In genomic region chr5:75324791-75325190, GRCh38 we compare ENCODE assay signal across 22 cellular contexts. TPM values are rescaled to one million over a fixed set of nuclear protein-coding genes. Genes with fewer than 3 reads are reported as not detected.
DNase-seq lines count a peak whose midpoint lies in the region; ATAC-seq and TF ChIP-seq lines count a peak whose summit lies in the region.
"Had no signal": no experiment of that assay in that cellular context is flagged by ENCODE, and none has a peak within 500 bp of the region (broad histone marks: within the 10 kb centered on the region; RNA-seq: fewer than 3 reads in every experiment).

No MANE protein-coding gene starts in this region.

- no peaks in the 10 kb centered on the region for H3K27me3 ChIP-seq in neutrophil
- H3K27me3 ChIP-seq in left ventricle myocardium inferior (ENCODE audit: low read depth), result peaks cover 6% of the 10 kb centered on the region
- H3K27me3 ChIP-seq: adrenal gland, transverse colon had no signal

- peak; percentile 75 for DNase-seq in activated CD4-positive, alpha-beta T cell treated with anti-CD3 and anti-CD28 coated beads for 36 hours
- DNase-seq in activated CD4-positive, alpha-beta T cell treated with anti-CD3 and anti-CD28 coated beads, Interleukin-2, amount 10 ng/mL, durations not matched to agents 7 days and 5 days, result no peak
- peak; percentile 43 to 45 for DNase-seq in stimulated activated CD4-positive, alpha-beta T cell treated with anti-CD3 and anti-CD28 coated beads, Interleukin-15, amount 100 ng/mL, for 48 hours (ENCODE audit: low read depth in 2 of 2)
- no peak for DNase-seq in stimulated activated CD4-positive, alpha-beta T cell treated with anti-CD3 and anti-CD28 coated beads, Interleukin-12 subunit alpha, Interleukin-12 subunit beta, amount 100 ng/mL, for 4 hours
- DNase-seq in SHP77 (lab: John Stamatoyannopoulos, UW), result no peak
- DNase-seq in NCI-H2029 treated with DMSO at 0.1 percent for 48 hours (lab: John Stamatoyannopoulos, UW), result no peak
- no peak for DNase-seq in left ventricle myocardium inferior
- DNase-seq: activated CD8-positive, alpha-beta memory T cell treated with anti-CD3 and anti-CD28 coated beads for 24 hours; activated effector memory CD4-positive, alpha-beta T cell treated with Interleukin-2 at 50 U/mL for 16 hours; adrenal gland; GDM1; glutamatergic neuron; HFFc6; NCI-H345; NCI-H82; SK-N-SH; transverse colon had no signal

- ATAC-seq in activated CD4-positive, alpha-beta T cell treated with anti-CD3 and anti-CD28 coated beads for 36 hours, result peak; percentile 84

- H3K27me3 Mint-ChIP-seq in activated CD4-positive, alpha-beta T cell treated with anti-CD3 and anti-CD28 coated beads for 36 hours, result no peaks in the 10 kb centered on the region
- H3K27me3 Mint-ChIP-seq in activated CD4-positive, alpha-beta T cell treated with anti-CD3 and anti-CD28 coated beads, Interleukin-2, amount 10 ng/mL, durations not matched to agents 7 days and 5 days, result no peaks in the 10 kb centered on the region
- H3K27me3 Mint-ChIP-seq: brain had no signal

- TF ChIP-seq CTCF in neutrophil (IDR thresholded peaks at IDR 0.05), result no peak
- no peak for TF ChIP-seq CTCF in left ventricle myocardium inferior (IDR thresholded peaks at IDR 0.05; ENCODE audit: borderline replicate concordance)

- peak overlapping the region; percentile 90 for H3K27ac Mint-ChIP-seq in activated CD4-positive, alpha-beta T cell treated with anti-CD3 and anti-CD28 coated beads for 36 hours
- H3K27ac Mint-ChIP-seq in activated CD4-positive, alpha-beta T cell treated with anti-CD3 and anti-CD28 coated beads, Interleukin-2, amount 10 ng/mL, durations not matched to agents 7 days and 5 days, result no peak overlapping the region
- H3K27ac Mint-ChIP-seq: brain, HFFc6, progenitor cell of endocrine pancreas had no signal

- intact Hi-C loops in activated CD4-positive, alpha-beta T cell treated with anti-CD3 and anti-CD28 coated beads for 36 hours (cut with DNase I, micrococcal nuclease), result loop anchor here in 1 of 2 experiments (1.0 to 10.0 kb wide), 5 partner anchors 12 to 750 kb away; partner anchors contain the start of gene ANKRD31
- intact Hi-C loops in left ventricle myocardium inferior (cut with micrococcal nuclease), result no loop called here

- CTCF ChIA-PET in activated CD4-positive, alpha-beta T cell treated with anti-CD3 and anti-CD28 coated beads for 36 hours (lab: Charles Lee), result interaction anchor here (0.6 kb wide), 1 partner anchor 26 kb away, joined by 3 read pairs; no protein-coding TSS in a partner anchor
- CTCF ChIA-PET in activated CD4-positive, alpha-beta T cell treated with anti-CD3 and anti-CD28 coated beads, Interleukin-2, amount 10 ng/mL, durations not matched to agents 7 days and 5 days (lab: Charles Lee), result interaction anchor here (0.6 kb wide), 1 partner anchor 1094 kb away, joined by 7 read pairs; no protein-coding TSS in a partner anchor

- H3K4me1 ChIP-seq in neutrophil (ENCODE audit: control insufficient read depth in 1 of 2, insufficient read depth in 1 of 2, low read depth in 1 of 2, low read length in 1 of 2), result peaks cover 34 to 39% of the 10 kb centered on the region in 2 experiments
- H3K4me1 ChIP-seq in left ventricle myocardium inferior, result no peaks in the 10 kb centered on the region

- H3K9me3 Mint-ChIP-seq in activated CD4-positive, alpha-beta T cell treated with anti-CD3 and anti-CD28 coated beads for 36 hours (ENCODE audit: low read depth), result no peaks in the 10 kb centered on the region
- H3K9me3 Mint-ChIP-seq in activated CD4-positive, alpha-beta T cell treated with anti-CD3 and anti-CD28 coated beads, Interleukin-2, amount 10 ng/mL, durations not matched to agents 7 days and 5 days, result no peaks in the 10 kb centered on the region
- H3K9me3 Mint-ChIP-seq: brain, HFFc6 had no signal

- POLR2A ChIA-PET in activated CD4-positive, alpha-beta T cell treated with anti-CD3 and anti-CD28 coated beads for 36 hours (lab: Charles Lee), result interaction anchor here (0.8 kb wide), 1 partner anchor 12 kb away, joined by 3 read pairs; no protein-coding TSS in a partner anchor
- POLR2A ChIA-PET in activated CD4-positive, alpha-beta T cell treated with anti-CD3 and anti-CD28 coated beads, Interleukin-2, amount 10 ng/mL, durations not matched to agents 7 days and 5 days (lab: Charles Lee), result no interaction called here

- H3K4me3 ChIP-seq in neutrophil (ENCODE audit: low read depth in 1 of 2, low read length in 1 of 2) (no peak overlapping the region), left ventricle myocardium inferior (no peak overlapping the region)
- H3K4me3 ChIP-seq: adrenal gland, transverse colon had no signal

- H3K27ac ChIP-seq in neutrophil (peak overlapping the region; percentile 7), left ventricle myocardium inferior (replicated peaks) (no peak overlapping the region)
- H3K27ac ChIP-seq: 22Rv1, adrenal gland, transverse colon, VCaP had no signal

- H3K9me3 ChIP-seq in neutrophil (no peaks in the 10 kb centered on the region), left ventricle myocardium inferior (replicated peaks) (no peaks in the 10 kb centered on the region)
- H3K9me3 ChIP-seq: adrenal gland, SK-N-SH, transverse colon had no signal

- peaks cover 28% of the 10 kb centered on the region for H3K4me1 Mint-ChIP-seq in activated CD4-positive, alpha-beta T cell treated with anti-CD3 and anti-CD28 coated beads for 36 hours
- H3K4me1 Mint-ChIP-seq in activated CD4-positive, alpha-beta T cell treated with anti-CD3 and anti-CD28 coated beads, Interleukin-2, amount 10 ng/mL, durations not matched to agents 7 days and 5 days, result peaks cover 2% of the 10 kb centered on the region
- H3K4me1 Mint-ChIP-seq: brain had no signal

- H3K36me3 ChIP-seq in neutrophil, result no peaks in the 10 kb centered on the region
- H3K36me3 ChIP-seq in left ventricle myocardium inferior, result no peaks in the 10 kb centered on the region
- H3K36me3 ChIP-seq: adrenal gland, transverse colon had no signal

- H3K36me3 Mint-ChIP-seq in activated CD4-positive, alpha-beta T cell treated with anti-CD3 and anti-CD28 coated beads for 36 hours (ENCODE audit: low read depth), result no peaks in the 10 kb centered on the region
- H3K36me3 Mint-ChIP-seq in activated CD4-positive, alpha-beta T cell treated with anti-CD3 and anti-CD28 coated beads, Interleukin-2, amount 10 ng/mL, durations not matched to agents 7 days and 5 days (ENCODE audit: low read depth), result no peaks in the 10 kb centered on the region
- H3K36me3 Mint-ChIP-seq: brain had no signal

- peak overlapping the region; percentile 43 for H3K4me3 Mint-ChIP-seq in activated CD4-positive, alpha-beta T cell treated with anti-CD3 and anti-CD28 coated beads for 36 hours
- H3K4me3 Mint-ChIP-seq in activated CD4-positive, alpha-beta T cell treated with anti-CD3 and anti-CD28 coated beads, Interleukin-2, amount 10 ng/mL, durations not matched to agents 7 days and 5 days, result no peak overlapping the region
- H3K4me3 Mint-ChIP-seq: brain, HFFc6 had no signal

RNA-seq across cellular contexts. Expression of gene HMGCR, which starts 12.2 kb away (rescaled TPM):
- 10 to 100 TPM; 36.1 to 51.1 TPM for total RNA-seq in activated CD4-positive, alpha-beta T cell treated with anti-CD3 and anti-CD28 coated beads for 36 hours
- 10 to 100 TPM; 49.4 to 51.1 TPM for total RNA-seq in activated CD4-positive, alpha-beta T cell treated with anti-CD3 and anti-CD28 coated beads, Interleukin-2, amount 10 ng/mL, durations not matched to agents 7 days and 5 days
- 10.2 TPM for total RNA-seq in left ventricle myocardium inferior

Comparison
In these comparisons a context has a peak if more than half of its experiments do, and no peak if none do; other contexts are left out.
1. DNase-seq: peak in activated CD4-positive, alpha-beta T cell treated with anti-CD3 and anti-CD28 coated beads for 36 hours (single experiment) and stimulated activated CD4-positive, alpha-beta T cell treated with anti-CD3 and anti-CD28 coated beads, Interleukin-15, amount 100 ng/mL, for 48 hours (2 of 2); none in activated CD4-positive, alpha-beta T cell treated with anti-CD3 and anti-CD28 coated beads, Interleukin-2, amount 10 ng/mL, durations not matched to agents 7 days and 5 days (single experiment), stimulated activated CD4-positive, alpha-beta T cell treated with anti-CD3 and anti-CD28 coated beads, Interleukin-12 subunit alpha, Interleukin-12 subunit beta, amount 100 ng/mL, for 4 hours (single experiment), SHP77 (0 of 2), NCI-H2029 treated with DMSO at 0.1 percent for 48 hours (single experiment) and left ventricle myocardium inferior (single experiment).